ENCODE assay signal across 32 cellular contexts in genomic region chr1:27938488-27938887, GRCh38. TPM values are rescaled to one million over a fixed set of nuclear protein-coding genes. Genes with fewer than 3 reads are reported as not detected.
"Had no signal": no experiment of that assay in that cellular context is flagged by ENCODE, and none has a peak within 500 bp of the region (broad histone marks: within the 10 kb centered on the region; RNA-seq: fewer than 3 reads in every experiment).

No MANE protein-coding gene starts in this region.

- ATAC-seq: activated T-cell treated with anti-CD3 and anti-CD28 coated beads, Interleukin-2, amount 50 U/mL, for 72 hours; activated T-helper 17 cell treated with anti-CD3 and anti-CD28 coated beads, Interleukin-2, amount 50 U/mL, for 72 hours; PC-3; T-cell; T-helper 17 cell had no signal

- H3K4me2 ChIP-seq: SK-N-SH had no signal

- H3K27ac Mint-ChIP-seq: activated B cell treated with CpG ODN at 0.5 μM for 24 hours; activated CD4-positive, alpha-beta memory T cell treated with anti-CD3 and anti-CD28 coated beads for 36 hours; activated naive CD8-positive, alpha-beta T cell treated with anti-CD3 and anti-CD28 coated beads for 36 hours; activated T-cell treated with anti-CD3 and anti-CD28 coated beads, Interleukin-2, amount 50 U/mL, for 72 hours; activated T-helper 17 cell treated with anti-CD3 and anti-CD28 coated beads, Interleukin-2, amount 50 U/mL, for 72 hours; T-cell; T-helper 17 cell had no signal

- H3K4me3 ChIP-seq: Peyer's patch, SJSA1 had no signal

- H3K27me3 ChIP-seq: brain microvascular endothelial cell, Peyer's patch, SJSA1 had no signal

- H3K9ac ChIP-seq: SK-N-SH had no signal

- H3K4me1 ChIP-seq: Peyer's patch had no signal

- H3K27ac ChIP-seq: brain microvascular endothelial cell, Peyer's patch, SJSA1, VCaP had no signal

- H3K36me3 Mint-ChIP-seq: activated CD4-positive, alpha-beta memory T cell treated with anti-CD3 and anti-CD28 coated beads for 36 hours; activated naive CD8-positive, alpha-beta T cell treated with anti-CD3 and anti-CD28 coated beads for 36 hours; T-cell had no signal

- DNase-seq: activated B cell treated with CpG ODN at 0.5 μM for 24 hours; activated CD4-positive, alpha-beta memory T cell treated with anti-CD3 and anti-CD28 coated beads for 36 hours; activated CD4-positive, alpha-beta T cell treated with anti-CD3 and anti-CD28 coated beads for 4 hours; activated CD4-positive, alpha-beta T cell treated with anti-CD3 and anti-CD28 coated beads, Interleukin-2, amount 50 U/mL, for 1 hour; activated CD4-positive, CD25-positive, alpha-beta regulatory T cell treated with anti-CD3 and anti-CD28 coated beads, Interleukin-2, amount 50 U/mL, for 72 hours; activated effector memory CD4-positive, alpha-beta T cell treated with anti-CD3 and anti-CD28 coated beads, Interleukin-2, amount 50 U/mL, for 16 hours; activated naive CD4-positive, alpha-beta T cell; activated naive CD4-positive, alpha-beta T cell treated with anti-CD3 and anti-CD28 coated beads, Interleukin-2, amount 50 U/mL, for 16 hours; activated naive CD8-positive, alpha-beta T cell treated with anti-CD3 and anti-CD28 coated beads for 36 hours; activated T-cell treated with anti-CD3 and anti-CD28 coated beads, Interleukin-2, amount 50 U/mL, for 1 hour; activated T-cell treated with anti-CD3 and anti-CD28 coated beads, Interleukin-2, amount 50 U/mL, for 72 hours; amniotic stem cell; brain microvascular endothelial cell; central memory CD4-positive, alpha-beta T cell; MV-4-11; NCI-H1092; NCI-H1436 treated with DMSO at 0.1 percent for 48 hours; NCI-H1694 treated with DMSO at 0.1 percent for 48 hours; NCI-H2029; NCI-H345; NCI-H524 treated with DMSO at 0.1 percent for 48 hours; NK-92 treated with Interleukin-12 subunit alpha and Interleukin-12 subunit beta, amount 100 ng/mL, for 24 hours; PC-3; Peyer's patch; RPMI8226; SHP77 treated with DMSO at 0.1 percent for 48 hours; SK-N-SH; T-cell; T-helper 17 cell had no signal

- H3K9me3 Mint-ChIP-seq: activated B cell treated with CpG ODN at 0.5 μM for 24 hours; activated CD4-positive, alpha-beta memory T cell treated with anti-CD3 and anti-CD28 coated beads for 36 hours; activated naive CD8-positive, alpha-beta T cell treated with anti-CD3 and anti-CD28 coated beads for 36 hours; activated T-cell treated with anti-CD3 and anti-CD28 coated beads, Interleukin-2, amount 50 U/mL, for 72 hours; activated T-helper 17 cell treated with anti-CD3 and anti-CD28 coated beads, Interleukin-2, amount 50 U/mL, for 72 hours; T-cell had no signal

- H3K9me3 ChIP-seq: Peyer's patch, SJSA1, SK-N-SH had no signal

- H3K4me3 Mint-ChIP-seq: activated B cell treated with CpG ODN at 0.5 μM for 24 hours; activated CD4-positive, alpha-beta memory T cell treated with anti-CD3 and anti-CD28 coated beads for 36 hours; activated naive CD8-positive, alpha-beta T cell treated with anti-CD3 and anti-CD28 coated beads for 36 hours; activated T-cell treated with anti-CD3 and anti-CD28 coated beads, Interleukin-2, amount 50 U/mL, for 72 hours; activated T-helper 17 cell treated with anti-CD3 and anti-CD28 coated beads, Interleukin-2, amount 50 U/mL, for 72 hours; T-cell; T-helper 17 cell had no signal

- H3K36me3 ChIP-seq: brain microvascular endothelial cell, Peyer's patch, SJSA1 had no signal

RNA-seq across cellular contexts. Expression of gene SMPDL3B, which starts 3.7 kb away (rescaled TPM):
- total RNA-seq: activated B cell treated with CpG ODN at 0.5 μM for 24 hours, T-helper 17 cell had no signal
